In the genomic region with DNA sequence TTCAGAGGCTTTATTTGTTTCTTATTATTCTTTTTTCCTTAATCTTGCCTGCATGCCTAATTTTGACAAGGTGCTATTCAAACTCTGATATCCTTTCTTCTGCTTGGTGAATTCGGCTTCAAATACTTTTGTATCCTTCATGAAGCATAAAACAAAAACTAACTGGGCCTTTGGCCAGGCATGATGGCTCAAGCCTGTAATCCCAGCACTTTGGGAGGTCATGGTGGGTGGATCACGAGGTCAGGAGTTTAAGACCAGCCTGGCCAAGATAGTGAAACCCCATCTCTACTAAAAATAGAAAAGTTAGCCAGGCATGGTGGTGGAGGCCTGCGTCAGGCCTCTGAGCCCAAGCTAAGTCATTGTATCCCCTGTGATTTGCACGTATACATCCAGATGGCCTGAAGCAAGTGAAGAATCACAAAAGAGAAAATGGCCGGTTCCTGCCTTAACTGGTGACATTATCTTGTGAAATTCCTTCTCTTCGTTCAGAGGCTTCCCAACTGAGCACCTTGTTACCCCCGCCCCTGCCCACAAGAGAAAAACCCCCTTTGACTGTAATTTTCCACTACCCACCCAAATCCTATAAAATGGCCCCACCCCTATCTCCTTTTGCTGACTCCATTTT, we compare ENCODE assay signal across 4 cellular contexts.
DNase-seq lines count a peak whose midpoint lies in the region; ATAC-seq and TF ChIP-seq lines count a peak whose summit lies in the region.
"Not testable (repeated sequence)": the region's sequence is repeated elsewhere in the genome, so short reads cannot be mapped to it uniquely, and the experiment has no call there.

No MANE protein-coding gene starts in this region.

- not testable (repeated sequence) for H3K9me3 Mint-ChIP-seq in GM23338; WTC11; glutamatergic neuron (ENCODE audit: unreplicated experiment)

- no CpG with 5 or more reads among the region's 7 CpGs for WGBS in mesendoderm (ENCODE audit: extremely low coverage, insufficient coverage, low lambda C conversion rate)

- H3K9me2 ChIP-seq in GM23338 (ENCODE audit: insufficient read depth): not testable (repeated sequence)

- not testable (repeated sequence) for H4K20me1 ChIP-seq in GM23338 (replicated peaks; ENCODE audit: insufficient read depth)

- H4K8ac ChIP-seq in mesendoderm (ENCODE audit: low read depth, low read length): not testable (repeated sequence)

- not testable (repeated sequence) for H3K4me3 Mint-ChIP-seq in GM23338; WTC11; glutamatergic neuron (ENCODE audit: unreplicated experiment)

- peak overlapping the region; percentile 51 for H3K18ac ChIP-seq in mesendoderm (ENCODE audit: low read length)

- peaks cover 13% of the 10 kb centered on the region for H3K27me3 ChIP-seq in GM23338 (ENCODE audit: insufficient read depth)
- not testable (repeated sequence) for H3K27me3 ChIP-seq in mesendoderm (ENCODE audit: insufficient read depth, low read length, poor library complexity)

- not testable (repeated sequence) for H3K27ac Mint-ChIP-seq in GM23338
- H3K27ac Mint-ChIP-seq in WTC11 (peak overlapping the region; percentile 42; the same call in 1 of the 2 replicates), glutamatergic neuron (ENCODE audit: unreplicated experiment) (peak overlapping the region; percentile 19)

- TF ChIP-seq CTCF in GM23338 (conservative IDR thresholded peaks at IDR 0.05; ENCODE audit: low read depth in 2 of 2); WTC11 (IDR thresholded peaks at IDR 0.05); glutamatergic neuron (IDR thresholded peaks at IDR 0.05; ENCODE audit: partially characterized antibody, unreplicated experiment): not testable (repeated sequence)

- H3K79me2 ChIP-seq in GM23338 (replicated peaks; ENCODE audit: insufficient read depth); mesendoderm (ENCODE audit: control insufficient read depth, insufficient read depth, low read length): not testable (repeated sequence)

- ATAC-seq in GM23338, WTC11: not testable (repeated sequence)

- not testable (repeated sequence) for H3K23ac ChIP-seq in mesendoderm (ENCODE audit: low read length)

- not testable (repeated sequence) for H2BK5ac ChIP-seq in mesendoderm (ENCODE audit: low read length)

- H3K27me3 Mint-ChIP-seq in GM23338 (ENCODE audit: insufficient read depth, low read depth, poor library complexity) (peaks cover 12% of the 10 kb centered on the region), WTC11 (ENCODE audit: low read depth) (peaks cover 37% of the 10 kb centered on the region)
- H3K27me3 Mint-ChIP-seq in glutamatergic neuron (ENCODE audit: unreplicated experiment): not testable (repeated sequence)

- H3K4me3 ChIP-seq in GM23338; mesendoderm (ENCODE audit: low read length): not testable (repeated sequence)

- CTCF ChIA-PET in WTC11 (lab: Charles Lee): interaction anchor here (3.0 kb wide), 1 partner anchor 361 kb away, joined by 10 read pairs; no protein-coding TSS in a partner anchor

- DNase-seq in GM23338 (ENCODE audit: low spot score); WTC11 (ENCODE audit: low spot score); glutamatergic neuron: not testable (repeated sequence)
- DNase-seq in mesendoderm: peak; percentile 72

- peaks cover 31% of the 10 kb centered on the region for H3K4me1 ChIP-seq in GM23338 (ENCODE audit: insufficient read depth)
- not testable (repeated sequence) for H3K4me1 ChIP-seq in mesendoderm (ENCODE audit: control insufficient read depth, low read depth, low read length)

- H3K4me2 ChIP-seq in GM23338: peak overlapping the region; percentile 16; the same call in 1 of the 2 replicates
- H3K4me2 ChIP-seq in mesendoderm (ENCODE audit: low read length): not testable (repeated sequence)

- not testable (repeated sequence) for H3K36me3 Mint-ChIP-seq in GM23338 (ENCODE audit: low read depth); WTC11; glutamatergic neuron (ENCODE audit: unreplicated experiment)

- H3K4me1 Mint-ChIP-seq in GM23338: peaks cover 29% of the 10 kb centered on the region; the same call in 2 of the 3 replicates
- H3K4me1 Mint-ChIP-seq in WTC11: peaks cover 53% of the 10 kb centered on the region
- H3K4me1 Mint-ChIP-seq in glutamatergic neuron (ENCODE audit: low read depth, unreplicated experiment): not testable (repeated sequence)

- not testable (repeated sequence) for H2AFZ ChIP-seq in GM23338

- H2BK15ac ChIP-seq in mesendoderm (replicated peaks; ENCODE audit: low read depth): not testable (repeated sequence)

- H3K27ac ChIP-seq in GM23338 (ENCODE audit: low read depth) (peak overlapping the region; percentile 63; the same call in 1 of the 2 replicates), mesendoderm (ENCODE audit: low read depth, low read length) (peak overlapping the region; percentile 66)

- peak overlapping the region; percentile 35 for H3K56ac ChIP-seq in mesendoderm (ENCODE audit: low read length)

- not testable (repeated sequence) for H2AK5ac ChIP-seq in mesendoderm (ENCODE audit: low read length)

- not testable (repeated sequence) for H3K36me3 ChIP-seq in GM23338 (ENCODE audit: insufficient read depth); mesendoderm (ENCODE audit: control insufficient read depth, insufficient read depth, low read length)

- not testable (repeated sequence) for H3K4ac ChIP-seq in mesendoderm (ENCODE audit: low read depth, low read length)

- not testable (repeated sequence) for H4K5ac ChIP-seq in mesendoderm (ENCODE audit: low read length)

- POLR2A ChIA-PET in WTC11 (lab: Charles Lee): not testable (repeated sequence)

- H2BK120ac ChIP-seq in mesendoderm (ENCODE audit: low read depth, low read length): peak overlapping the region; percentile 56

- H3K9ac ChIP-seq in mesendoderm (ENCODE audit: low read length): not testable (repeated sequence)

- H3F3A ChIP-seq in GM23338 (replicated peaks; ENCODE audit: low read depth): not testable (repeated sequence)

- H3K79me1 ChIP-seq in mesendoderm (ENCODE audit: low read length): not testable (repeated sequence)

TF ChIP-seq in WTC11, 78 proteins besides CTCF, POLR2A, EP300 and RAD21:
- TF ChIP-seq ZNF121 (CRISPR knock-in tag; IDR thresholded peaks at IDR 0.05): peak; percentile 40; the same call in 1 of the 2 replicates
